24 cellular contexts compared by ENCODE assay signal in genomic region chr9:94794768-94795167, GRCh38.
"Had no signal": no experiment of that assay in that cellular context is flagged by ENCODE, and none has a peak within 500 bp of the region (broad histone marks: within the 10 kb centered on the region; RNA-seq: fewer than 3 reads in every experiment).

No MANE protein-coding gene starts in this region.

- H3K4me3 Mint-ChIP-seq: T-cell; T-helper 1 cell treated with Interleukin-12 subunit alpha and Interleukin-12 subunit beta and Interleukin-4 antibody, amounts not matched to agents 30 μg/mL and 1 μg/mL, for 36 hours had no signal

- H3K9ac ChIP-seq: KMS-11 had no signal

- DNase-seq: IMR-90, NCI-H1092, NCI-H1105 treated with DMSO at 0.1 percent for 48 hours, NCI-H1417 treated with DMSO at 0.1 percent for 48 hours, NCI-H187, NCI-H2029, NCI-H2081 treated with DMSO at 0.1 percent for 48 hours, NCI-H2171, NCI-H226, NCI-H446, NCI-H510A, NCI-H524 treated with DMSO at 0.1 percent for 48 hours, NCI-H69, NCI-H774, PC-3, SHP77 treated with DMSO at 0.1 percent for 48 hours, SW 1271, T-cell had no signal

- H3K4me2 ChIP-seq: KMS-11 had no signal

- H3K27ac Mint-ChIP-seq: T-cell; T-helper 1 cell treated with Interleukin-12 subunit alpha and Interleukin-12 subunit beta and Interleukin-4 antibody, amounts not matched to agents 30 μg/mL and 1 μg/mL, for 36 hours had no signal

- H3K4me3 ChIP-seq: SJSA1, SK-N-MC had no signal

- H3K9me3 Mint-ChIP-seq: T-cell; T-helper 1 cell treated with Interleukin-12 subunit alpha and Interleukin-12 subunit beta and Interleukin-4 antibody, amounts not matched to agents 30 μg/mL and 1 μg/mL, for 36 hours had no signal

- H3K27me3 ChIP-seq: SJSA1 had no signal

- ATAC-seq: Panc1, PC-3, Right ventricle myocardium inferior, T-cell had no signal

- H3K9me3 ChIP-seq: SJSA1 had no signal

- H3K27ac ChIP-seq: KMS-11, SJSA1, SK-N-MC had no signal

- H3K27me3 Mint-ChIP-seq: T-cell had no signal
